8 cellular contexts compared by ENCODE assay signal in the genomic region with DNA sequence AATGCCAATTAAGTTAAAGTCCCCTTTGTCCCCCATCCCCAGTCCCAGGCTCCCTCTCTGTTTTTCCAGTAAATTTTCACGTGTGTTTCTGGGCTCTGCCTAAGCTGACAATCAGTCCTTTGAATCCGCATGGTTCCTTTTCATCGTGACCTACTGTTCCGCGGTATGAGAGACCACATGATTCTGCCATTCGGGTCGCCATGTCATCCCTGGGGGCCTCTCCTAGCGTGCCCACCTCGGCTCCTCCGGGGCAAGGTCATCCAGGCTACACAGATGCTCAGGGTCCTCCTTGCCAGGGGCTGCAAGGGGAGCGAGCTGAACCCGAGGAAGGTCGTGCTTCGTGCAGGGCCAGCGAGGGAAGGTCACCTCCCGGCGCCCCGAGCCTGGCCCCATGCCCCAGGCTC.
DNase-seq lines count a peak whose midpoint lies in the region; ATAC-seq and TF ChIP-seq lines count a peak whose summit lies in the region.

No MANE protein-coding gene starts in this region.

- H2AFZ ChIP-seq in OCI-LY7 (ENCODE audit: low read length), result peak overlapping the region; percentile 89

- H3K9me3 ChIP-seq in OCI-LY7 (ENCODE audit: low read length) (no peaks in the 10 kb centered on the region), mucosa of descending colon (no peaks in the 10 kb centered on the region), vagina (no peaks in the 10 kb centered on the region)

- peak overlapping the region; percentile 92 for H3K27ac Mint-ChIP-seq in dendritic cell treated with granulocyte-macrophage colony-stimulating factor and Interleukin-4, amounts not matched to agents 40 ng/mL and 50 ng/mL, for 4 days

- H3K4me3 ChIP-seq in OCI-LY7 (ENCODE audit: low read depth, low read length, poor library complexity, severe bottlenecking), result peak overlapping the region; percentile 97
- H3K4me3 ChIP-seq in mucosa of descending colon, result peak overlapping the region; percentile 84
- peak overlapping the region; percentile 74 to 100 for H3K4me3 ChIP-seq in vagina

- no peaks in the 10 kb centered on the region for H3K79me2 ChIP-seq in OCI-LY7 (ENCODE audit: insufficient read depth, low read depth, low read length)

- H3K27ac ChIP-seq in OCI-LY7 (ENCODE audit: low read depth, low read length, poor library complexity, severe bottlenecking), result peak overlapping the region; percentile 68
- H3K27ac ChIP-seq in vagina, result peak overlapping the region; percentile 92

- H3K36me3 Mint-ChIP-seq in dendritic cell treated with granulocyte-macrophage colony-stimulating factor and Interleukin-4, amounts not matched to agents 40 ng/mL and 50 ng/mL, for 4 days (ENCODE audit: low read depth), result peaks cover 9% of the 10 kb centered on the region

- DNase-seq in NCI-H1105 treated with DMSO at 0.1 percent for 48 hours (lab: John Stamatoyannopoulos, UW), result peak; percentile 32
- no peak for DNase-seq in NCI-H1105 (lab: John Stamatoyannopoulos, UW)
- peak; percentile 50 for DNase-seq in OCI-LY7 (ENCODE audit: low spot score)
- DNase-seq in mucosa of descending colon, result peak in 1 of 3 donors; percentile 30
- DNase-seq in vagina (ENCODE audit: extremely low spot score in 2 of 2), result no peak
- DNase-seq in NCI-H774 (lab: John Stamatoyannopoulos, UW), result no peak

- BruUV-seq in OCI-LY7 (replicated peaks; lab: Mats Ljungman, UMichigan), result no TSS peak

- no peaks in the 10 kb centered on the region for H3K27me3 ChIP-seq in vagina

- H3K4me1 Mint-ChIP-seq in dendritic cell treated with granulocyte-macrophage colony-stimulating factor and Interleukin-4, amounts not matched to agents 40 ng/mL and 50 ng/mL, for 4 days (ENCODE audit: low read depth), result peaks cover 27% of the 10 kb centered on the region

- H3K27me3 Mint-ChIP-seq in dendritic cell treated with granulocyte-macrophage colony-stimulating factor and Interleukin-4, amounts not matched to agents 40 ng/mL and 50 ng/mL, for 4 days, result peaks cover 15% of the 10 kb centered on the region

- no peak for TF ChIP-seq POLR2A in vagina (IDR thresholded peaks at IDR 0.05)

- H3K4me3 Mint-ChIP-seq in dendritic cell treated with granulocyte-macrophage colony-stimulating factor and Interleukin-4, amounts not matched to agents 40 ng/mL and 50 ng/mL, for 4 days, result peak overlapping the region; percentile 89

- H3K36me3 ChIP-seq in OCI-LY7 (ENCODE audit: insufficient read depth, low read length), result no peaks in the 10 kb centered on the region
- no peaks in the 10 kb centered on the region for H3K36me3 ChIP-seq in mucosa of descending colon (ENCODE audit: low read depth)
- no peaks in the 10 kb centered on the region for H3K36me3 ChIP-seq in vagina

- TF ChIP-seq CTCF in OCI-LY7 (conservative IDR thresholded peaks at IDR 0.05; ENCODE audit: low read length) (no peak), mucosa of descending colon (IDR thresholded peaks at IDR 0.05) (no peak), vagina (IDR thresholded peaks at IDR 0.05) (no peak)

- CTCF ChIA-PET in OCI-LY7 (lab: Charles Lee; ENCODE audit: unreplicated experiment), result no interaction called here

- ATAC-seq in GM21717 (IDR thresholded peaks at IDR 0.05; ENCODE audit: unreplicated experiment), result peak; percentile 2
- peak; percentile 7 for ATAC-seq in mucosa of descending colon

- POLR2A ChIA-PET in OCI-LY7 (lab: Charles Lee), result interaction anchor here (1.4 to 1.8 kb wide), 3 partner anchors 12 to 308 kb away, joined by 5 to 10 read pairs (median 9); no protein-coding TSS in a partner anchor

- no peaks in the 10 kb centered on the region for H3K9me3 Mint-ChIP-seq in dendritic cell treated with granulocyte-macrophage colony-stimulating factor and Interleukin-4, amounts not matched to agents 40 ng/mL and 50 ng/mL, for 4 days

- no peaks in the 10 kb centered on the region for H3K9me2 ChIP-seq in OCI-LY7 (ENCODE audit: insufficient read depth, low read length)

- peaks cover 23% of the 10 kb centered on the region for H3K4me1 ChIP-seq in OCI-LY7 (ENCODE audit: insufficient read depth, low read length, poor library complexity, severe bottlenecking)
- peaks cover 5% of the 10 kb centered on the region for H3K4me1 ChIP-seq in mucosa of descending colon (ENCODE audit: low read depth)
- peaks cover 11% of the 10 kb centered on the region for H3K4me1 ChIP-seq in vagina

- H4K20me1 ChIP-seq in OCI-LY7 (ENCODE audit: insufficient read depth, low read length), result no peaks in the 10 kb centered on the region

- peak overlapping the region; percentile 97 for H3K4me2 ChIP-seq in OCI-LY7 (ENCODE audit: low read length)

- intact Hi-C loops in OCI-LY7 (cut with micrococcal nuclease; ENCODE audit: unreplicated experiment) (loop anchor here (1.0 kb wide), 1 partner anchor 11 kb away; no protein-coding TSS in a partner anchor), mucosa of descending colon (cut with DNase I, micrococcal nuclease) (no loop called here), vagina (cut with DNase I) (no loop called here)
- intact Hi-C loops in dendritic cell treated with granulocyte-macrophage colony-stimulating factor and Interleukin-4, amounts not matched to agents 40 ng/mL and 50 ng/mL, for 4 days (cut with micrococcal nuclease), result no loop called here

Comparison
In these comparisons a context has a peak if more than half of its experiments do, and no peak if none do; other contexts are left out.
1. DNase-seq: peak in NCI-H1105 treated with DMSO at 0.1 percent for 48 hours (single experiment) and OCI-LY7 (single experiment); none in NCI-H1105 (single experiment), vagina (0 of 2) and NCI-H774 (single experiment).
2. Peak in every context shown above with its lines, with median percentiles within 50 percentile points of each other: H3K4me3 ChIP-seq.